Comparison of ENCODE assay signal across 8 cellular contexts in genomic region chr4:42995343-42995944, GRCh38.
DNase-seq lines count a peak whose midpoint lies in the region; ATAC-seq and TF ChIP-seq lines count a peak whose summit lies in the region.

No MANE protein-coding gene starts in this region.

- H3K4me3 ChIP-seq in colonic mucosa (no peak overlapping the region), neural cell (ENCODE audit: low read length) (no peak overlapping the region)

- no peaks in the 10 kb centered on the region for H3K4me1 ChIP-seq in colonic mucosa

- no peaks in the 10 kb centered on the region for H3K9me3 Mint-ChIP-seq in stimulated activated memory B cell treated with anti-CD40 and anti-IgM and Interleukin-4, amounts not matched to agents 10 μg/mL and 1 μg/mL and 100 μg/mL, for 72 hours

- no peaks in the 10 kb centered on the region for H3K79me2 ChIP-seq in neural cell (replicated peaks; ENCODE audit: insufficient read depth, low read length)

- no peaks in the 10 kb centered on the region for H3K9me2 ChIP-seq in neural cell (ENCODE audit: insufficient read depth, low read length)

- H3K27ac ChIP-seq in colonic mucosa: no peak overlapping the region
- H3K27ac ChIP-seq in neural cell (ENCODE audit: low read length): no peak overlapping the region

- TF ChIP-seq CTCF in AG09319 (IDR thresholded peaks at IDR 0.05; ENCODE audit: low read depth, low read length) (peak; percentile 44), colonic mucosa (IDR thresholded peaks at IDR 0.05) (peak; percentile 42), neural cell (IDR thresholded peaks at IDR 0.05; ENCODE audit: poor library complexity, severe bottlenecking) (peak; percentile 88)

- no peaks in the 10 kb centered on the region for H4K20me1 ChIP-seq in neural cell (ENCODE audit: insufficient read depth)

- H3K27me3 ChIP-seq in colonic mucosa: no peaks in the 10 kb centered on the region
- no peaks in the 10 kb centered on the region for H3K27me3 ChIP-seq in neural cell (ENCODE audit: insufficient read depth, low read depth, low read length)

- no peaks in the 10 kb centered on the region for H3K9me3 ChIP-seq in colonic mucosa
- H3K9me3 ChIP-seq in neural cell (ENCODE audit: low read length): no peaks in the 10 kb centered on the region

- H3K36me3 ChIP-seq in colonic mucosa: no peaks in the 10 kb centered on the region
- no peaks in the 10 kb centered on the region for H3K36me3 ChIP-seq in neural cell (ENCODE audit: insufficient read depth, low read length)

- H3K27me3 Mint-ChIP-seq in stimulated activated memory B cell treated with anti-CD40 and anti-IgM and Interleukin-4, amounts not matched to agents 10 μg/mL and 1 μg/mL and 100 μg/mL, for 72 hours: no peaks in the 10 kb centered on the region

- no peaks in the 10 kb centered on the region for H3F3A ChIP-seq in neural cell (ENCODE audit: insufficient read depth, low read length, poor library complexity, severe bottlenecking)

- no peak overlapping the region for H3K9ac ChIP-seq in colonic mucosa (ENCODE audit: low read depth in 2 of 2, low read length in 2 of 2)
- no peak overlapping the region for H3K9ac ChIP-seq in neural cell (ENCODE audit: low read length)

- DNase-seq in AG09319 (ENCODE audit: extremely low read depth, low read depth) (no peak), NCI-H226 (peak; percentile 3), colonic mucosa (no peak)
- no peak for DNase-seq in activated T-cell treated with anti-CD3 and anti-CD28 coated beads, Interleukin-2, amount 50 U/mL, for 1 hour

- TF ChIP-seq EP300 in neural cell (conservative IDR thresholded peaks at IDR 0.05; ENCODE audit: poor library complexity, severe bottlenecking): no peak

- H3K4me3 Mint-ChIP-seq in stimulated activated memory B cell treated with anti-CD40 and anti-IgM and Interleukin-4, amounts not matched to agents 10 μg/mL and 1 μg/mL and 100 μg/mL, for 72 hours: no peak overlapping the region

- no peak overlapping the region for H3K27ac Mint-ChIP-seq in stimulated activated memory B cell treated with anti-CD40 and anti-IgM and Interleukin-4, amounts not matched to agents 10 μg/mL and 1 μg/mL and 100 μg/mL, for 72 hours

- no peak overlapping the region for H3K4me2 ChIP-seq in neural cell (ENCODE audit: low read length)

- no peaks in the 10 kb centered on the region for H3K4me1 Mint-ChIP-seq in stimulated activated memory B cell treated with anti-CD40 and anti-IgM and Interleukin-4, amounts not matched to agents 10 μg/mL and 1 μg/mL and 100 μg/mL, for 72 hours

- H2AFZ ChIP-seq in neural cell (ENCODE audit: low read depth, low read length): no peak overlapping the region

- peak; percentile 97 for ATAC-seq in GM18511 (IDR thresholded peaks at IDR 0.05; ENCODE audit: unreplicated experiment)
- ATAC-seq in HG02973 (IDR thresholded peaks at IDR 0.05; ENCODE audit: unreplicated experiment): peak; percentile 81
- ATAC-seq in stimulated activated memory B cell treated with anti-CD40 and anti-IgM and Interleukin-4, amounts not matched to agents 10 μg/mL and 1 μg/mL and 100 μg/mL, for 72 hours: no peak

- H3K36me3 Mint-ChIP-seq in stimulated activated memory B cell treated with anti-CD40 and anti-IgM and Interleukin-4, amounts not matched to agents 10 μg/mL and 1 μg/mL and 100 μg/mL, for 72 hours: no peaks in the 10 kb centered on the region

- intact Hi-C loops in colonic mucosa (cut with DNase I): loop anchor here (10.0 kb wide), 1 partner anchor 1619 kb away; no protein-coding TSS in a partner anchor

- TF ChIP-seq RAD21 in neural cell (conservative IDR thresholded peaks at IDR 0.05): peak; percentile 88

TF ChIP-seq in neural cell, 6 proteins besides CTCF, POLR2A, EP300 and RAD21:
- TF ChIP-seq TAF1 (IDR thresholded peaks at IDR 0.05; ENCODE audit: low read depth): no peak
- TF ChIP-seq SMC3 (conservative IDR thresholded peaks at IDR 0.05; ENCODE audit: poor library complexity): peak; percentile 84
